In genomic region chr13:113735750-113736149, GRCh38 we compare ENCODE assay signal across 22 cellular contexts. TPM values are rescaled to one million over a fixed set of nuclear protein-coding genes. Genes with fewer than 3 reads are reported as not detected.
"Had no signal": no experiment of that assay in that cellular context is flagged by ENCODE, and none has a peak within 500 bp of the region (broad histone marks: within the 10 kb centered on the region; RNA-seq: fewer than 3 reads in every experiment).

No MANE protein-coding gene starts in this region.

- H3K9ac ChIP-seq: SK-N-SH had no signal

- H3K27me3 ChIP-seq: SJCRH30 had no signal

- H3K36me3 ChIP-seq: SJCRH30 had no signal

- H3K27ac ChIP-seq: SJCRH30, VCaP had no signal

- H3K9me3 ChIP-seq: SJCRH30, SK-N-SH had no signal

- ATAC-seq: activated naive CD4-positive, alpha-beta T cell treated with anti-CD3 and anti-CD28 coated beads, Interleukin-2, amount 50 U/mL, for 72 hours; activated T-helper 17 cell treated with anti-CD3 and anti-CD28 coated beads, Interleukin-2, amount 50 U/mL, for 72 hours had no signal

- H3K4me2 ChIP-seq: SK-N-SH had no signal

- H3K27ac Mint-ChIP-seq: activated CD4-positive, alpha-beta memory T cell treated with anti-CD3 and anti-CD28 coated beads for 36 hours; activated naive CD4-positive, alpha-beta T cell treated with anti-CD3 and anti-CD28 coated beads, Interleukin-2, amount 50 U/mL, for 72 hours; activated T-helper 17 cell treated with anti-CD3 and anti-CD28 coated beads, Interleukin-2, amount 50 U/mL, for 72 hours had no signal

- DNase-seq: activated CD4-positive, alpha-beta memory T cell treated with anti-CD3 and anti-CD28 coated beads for 36 hours; activated CD4-positive, alpha-beta T cell treated with anti-CD3 and anti-CD28 coated beads, Interleukin-2, amount 10 ng/mL, durations not matched to agents 7 days and 5 days; activated CD4-positive, CD25-positive, alpha-beta regulatory T cell; activated CD8-positive, alpha-beta memory T cell treated with anti-CD3 and anti-CD28 coated beads for 24 hours; activated T-cell treated with anti-CD3 and anti-CD28 coated beads, Interleukin-2, amount 50 U/mL, for 48 hours; amygdala; cerebellar nuclear complex; KG1; NCI-H1092 treated with DMSO at 0.1 percent for 48 hours; NCI-H1417 treated with DMSO at 0.1 percent for 48 hours; NCI-H1694; NCI-H2029 treated with DMSO at 0.1 percent for 48 hours; NCI-H345; NCI-H510A; NCI-H526 treated with DMSO at 0.1 percent for 48 hours; NCI-H82; SJCRH30; SK-N-SH; T-helper 1 cell had no signal

- H3K36me3 Mint-ChIP-seq: activated CD4-positive, alpha-beta memory T cell treated with anti-CD3 and anti-CD28 coated beads for 36 hours; activated naive CD4-positive, alpha-beta T cell treated with anti-CD3 and anti-CD28 coated beads, Interleukin-2, amount 50 U/mL, for 72 hours had no signal

- H3K4me1 ChIP-seq: SJCRH30 had no signal

- H3K9me3 Mint-ChIP-seq: activated naive CD4-positive, alpha-beta T cell treated with anti-CD3 and anti-CD28 coated beads, Interleukin-2, amount 50 U/mL, for 72 hours; activated T-helper 17 cell treated with anti-CD3 and anti-CD28 coated beads, Interleukin-2, amount 50 U/mL, for 72 hours had no signal

- H3K4me1 Mint-ChIP-seq: activated T-helper 17 cell treated with anti-CD3 and anti-CD28 coated beads, Interleukin-2, amount 50 U/mL, for 72 hours had no signal

- H3K4me3 ChIP-seq: SJCRH30 had no signal

- H3K4me3 Mint-ChIP-seq: activated CD4-positive, alpha-beta memory T cell treated with anti-CD3 and anti-CD28 coated beads for 36 hours; activated CD4-positive, alpha-beta T cell treated with anti-CD3 and anti-CD28 coated beads, Interleukin-2, amount 10 ng/mL, durations not matched to agents 7 days and 5 days; activated T-helper 17 cell treated with anti-CD3 and anti-CD28 coated beads, Interleukin-2, amount 50 U/mL, for 72 hours had no signal

RNA-seq across cellular contexts. Expression of gene TMEM255B, which starts 23.3 kb away (rescaled TPM):
- total RNA-seq: SJCRH30 had no signal
